1 cellular context compared by ENCODE assay signal in the genomic region with DNA sequence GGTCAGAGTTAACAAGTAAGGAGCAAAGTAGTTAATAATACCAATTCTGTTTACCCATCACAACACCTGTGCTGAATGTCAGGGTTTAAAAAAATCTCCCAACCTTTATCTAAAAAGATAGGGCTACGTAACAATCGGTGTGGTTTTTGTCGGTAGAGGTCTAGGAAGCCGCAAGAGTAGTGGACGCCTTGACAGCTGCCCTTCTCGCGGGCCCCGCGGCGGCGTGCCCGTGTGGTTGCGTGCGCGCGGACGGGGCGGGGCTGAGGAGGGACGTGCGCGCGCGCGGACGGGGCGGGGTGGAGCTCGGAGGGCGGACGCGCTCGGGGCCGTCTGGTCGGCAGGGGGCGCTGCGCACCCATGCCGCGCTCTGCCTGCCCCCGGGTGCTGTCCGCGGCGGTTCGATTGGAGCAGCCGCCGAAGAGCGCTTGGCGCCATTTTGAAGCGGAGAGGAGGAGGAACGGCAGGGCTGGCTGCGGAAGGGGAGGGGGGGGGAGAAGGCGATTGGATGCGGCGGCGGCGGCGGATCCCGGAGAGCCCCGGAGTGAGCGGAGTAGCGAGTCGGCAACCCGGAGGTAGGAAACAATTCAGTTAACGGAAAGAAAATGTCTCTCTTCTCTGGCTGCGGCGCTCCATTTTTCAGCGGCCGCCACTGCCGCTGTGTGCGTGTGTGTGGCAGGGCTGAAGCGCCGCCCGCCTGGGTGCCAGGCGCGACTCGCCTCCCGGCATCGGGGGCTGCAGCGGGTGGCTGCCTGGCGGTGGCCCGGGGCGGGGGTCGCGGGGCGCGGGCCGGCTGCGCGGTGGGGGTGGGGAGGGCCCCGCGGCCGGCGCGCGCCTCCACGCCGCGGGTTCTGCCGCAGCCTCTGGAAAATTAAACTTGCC.
TF ChIP-seq lines count a peak whose summit lies in the region.

Gene PDS5B (plus strand): TSS at position 431 of the 879 bp plus-strand sequence. CDS start 62,321 bp downstream, outside the sequence.

TF ChIP-seq in HEK293, 187 proteins besides CTCF, POLR2A, EP300 and RAD21 (continues in another document):
- TF ChIP-seq, protein P1, sequence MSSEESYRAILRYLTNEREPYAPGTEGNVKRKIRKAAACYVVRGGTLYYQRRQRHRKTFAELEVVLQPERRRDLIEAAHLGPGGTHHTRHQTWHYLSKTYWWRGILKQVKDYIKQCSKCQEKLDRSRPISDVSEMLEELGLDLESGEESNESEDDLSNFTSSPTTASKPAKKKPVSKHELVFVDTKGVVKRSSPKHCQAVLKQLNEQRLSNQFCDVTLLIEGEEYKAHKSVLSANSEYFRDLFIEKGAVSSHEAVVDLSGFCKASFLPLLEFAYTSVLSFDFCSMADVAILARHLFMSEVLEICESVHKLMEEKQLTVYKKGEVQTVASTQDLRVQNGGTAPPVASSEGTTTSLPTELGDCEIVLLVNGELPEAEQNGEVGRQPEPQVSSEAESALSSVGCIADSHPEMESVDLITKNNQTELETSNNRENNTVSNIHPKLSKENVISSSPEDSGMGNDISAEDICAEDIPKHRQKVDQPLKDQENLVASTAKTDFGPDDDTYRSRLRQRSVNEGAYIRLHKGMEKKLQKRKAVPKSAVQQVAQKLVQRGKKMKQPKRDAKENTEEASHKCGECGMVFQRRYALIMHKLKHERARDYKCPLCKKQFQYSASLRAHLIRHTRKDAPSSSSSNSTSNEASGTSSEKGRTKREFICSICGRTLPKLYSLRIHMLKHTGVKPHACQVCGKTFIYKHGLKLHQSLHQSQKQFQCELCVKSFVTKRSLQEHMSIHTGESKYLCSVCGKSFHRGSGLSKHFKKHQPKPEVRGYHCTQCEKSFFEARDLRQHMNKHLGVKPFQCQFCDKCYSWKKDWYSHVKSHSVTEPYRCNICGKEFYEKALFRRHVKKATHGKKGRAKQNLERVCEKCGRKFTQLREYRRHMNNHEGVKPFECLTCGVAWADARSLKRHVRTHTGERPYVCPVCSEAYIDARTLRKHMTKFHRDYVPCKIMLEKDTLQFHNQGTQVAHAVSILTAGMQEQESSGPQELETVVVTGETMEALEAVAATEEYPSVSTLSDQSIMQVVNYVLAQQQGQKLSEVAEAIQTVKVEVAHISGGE (tag by site-specific recombination; conservative IDR thresholded peaks at IDR 0.05; ENCODE audit: low read depth) = peak; percentile 45; the same call in 1 of the 2 replicates
- TF ChIP-seq, protein P2, sequence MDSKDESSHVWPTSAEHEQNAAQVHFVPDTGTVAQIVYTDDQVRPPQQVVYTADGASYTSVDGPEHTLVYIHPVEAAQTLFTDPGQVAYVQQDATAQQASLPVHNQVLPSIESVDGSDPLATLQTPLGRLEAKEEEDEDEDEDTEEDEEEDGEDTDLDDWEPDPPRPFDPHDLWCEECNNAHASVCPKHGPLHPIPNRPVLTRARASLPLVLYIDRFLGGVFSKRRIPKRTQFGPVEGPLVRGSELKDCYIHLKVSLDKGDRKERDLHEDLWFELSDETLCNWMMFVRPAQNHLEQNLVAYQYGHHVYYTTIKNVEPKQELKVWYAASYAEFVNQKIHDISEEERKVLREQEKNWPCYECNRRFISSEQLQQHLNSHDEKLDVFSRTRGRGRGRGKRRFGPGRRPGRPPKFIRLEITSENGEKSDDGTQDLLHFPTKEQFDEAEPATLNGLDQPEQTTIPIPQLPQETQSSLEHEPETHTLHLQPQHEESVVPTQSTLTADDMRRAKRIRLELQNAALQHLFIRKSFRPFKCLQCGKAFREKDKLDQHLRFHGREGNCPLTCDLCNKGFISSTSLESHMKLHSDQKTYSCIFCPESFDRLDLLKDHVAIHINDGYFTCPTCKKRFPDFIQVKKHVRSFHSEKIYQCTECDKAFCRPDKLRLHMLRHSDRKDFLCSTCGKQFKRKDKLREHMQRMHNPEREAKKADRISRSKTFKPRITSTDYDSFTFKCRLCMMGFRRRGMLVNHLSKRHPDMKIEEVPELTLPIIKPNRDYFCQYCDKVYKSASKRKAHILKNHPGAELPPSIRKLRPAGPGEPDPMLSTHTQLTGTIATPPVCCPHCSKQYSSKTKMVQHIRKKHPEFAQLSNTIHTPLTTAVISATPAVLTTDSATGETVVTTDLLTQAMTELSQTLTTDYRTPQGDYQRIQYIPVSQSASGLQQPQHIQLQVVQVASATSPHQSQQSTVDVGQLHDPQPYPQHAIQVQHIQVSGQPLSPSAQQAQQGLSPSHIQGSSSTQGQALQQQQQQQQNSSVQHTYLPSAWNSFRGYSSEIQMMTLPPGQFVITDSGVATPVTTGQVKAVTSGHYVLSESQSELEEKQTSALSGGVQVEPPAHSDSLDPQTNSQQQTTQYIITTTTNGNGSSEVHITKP (tag by site-specific recombination; IDR thresholded peaks at IDR 0.05) = no peak
- 0 out of 2 replicates have a peak, but pooled peaks have one; percentile 32 for TF ChIP-seq ZNF629 (tag by site-specific recombination; IDR thresholded peaks at IDR 0.05)
- TF ChIP-seq SETDB1 (IDR thresholded peaks at IDR 0.05; ENCODE audit: insufficient read length, low read length) = no peak
- peak; percentile 36; the same call in 1 of the 2 replicates for TF ChIP-seq ZNF76 (tag by site-specific recombination; IDR thresholded peaks at IDR 0.05; ENCODE audit: borderline replicate concordance, low read depth)
- TF ChIP-seq ZNF555 (tag by site-specific recombination; conservative IDR thresholded peaks at IDR 0.05) = no peak
- TF ChIP-seq ZNF624 (tag by site-specific recombination; IDR thresholded peaks at IDR 0.05) = no peak
- peak; percentile 32; the same call in 1 of the 2 replicates for TF ChIP-seq ZBTB8A (tag by site-specific recombination; IDR thresholded peaks at IDR 0.05)
- peak; percentile 41; the same call in 1 of the 2 replicates for TF ChIP-seq ZNF660 (tag by site-specific recombination; IDR thresholded peaks at IDR 0.05)
- no peak for TF ChIP-seq ZNF473 (tag by site-specific recombination; IDR thresholded peaks at IDR 0.05)
- peak; percentile 92 for TF ChIP-seq ZBTB20 (tag by site-specific recombination; IDR thresholded peaks at IDR 0.05)
- TF ChIP-seq ZNF341 (tag by site-specific recombination; IDR thresholded peaks at IDR 0.05; ENCODE audit: low read depth) = peak; percentile 93
- peak; percentile 85 for TF ChIP-seq ZEB2 (tag by site-specific recombination; IDR thresholded peaks at IDR 0.05)
- TF ChIP-seq ZNF561 (tag by site-specific recombination; IDR thresholded peaks at IDR 0.05; ENCODE audit: borderline replicate concordance) = peak; percentile 69; the same call in 1 of the 2 replicates
- TF ChIP-seq KLF8 (tag by site-specific recombination; IDR thresholded peaks at IDR 0.05) = peak; percentile 65; the same call in 1 of the 2 replicates
- 0 out of 2 replicates have a peak, but pooled peaks have one; percentile 23 for TF ChIP-seq SP7 (tag by site-specific recombination; IDR thresholded peaks at IDR 0.05)
- TF ChIP-seq PATZ1 (tag by site-specific recombination; IDR thresholded peaks at IDR 0.05) = peak; percentile 77
- peak; percentile 82; the same call in 1 of the 2 replicates for TF ChIP-seq YY1 (tag by site-specific recombination; IDR thresholded peaks at IDR 0.05)
- peak; percentile 86 for TF ChIP-seq ZNF394 (tag by site-specific recombination; IDR thresholded peaks at IDR 0.05; ENCODE audit: borderline replicate concordance)
- no peak for TF ChIP-seq ZNF571 (tag by site-specific recombination; IDR thresholded peaks at IDR 0.05)
- no peak for TF ChIP-seq ZSCAN16 (tag by site-specific recombination; IDR thresholded peaks at IDR 0.05)
- no peak for TF ChIP-seq ZFP41 (tag by site-specific recombination; IDR thresholded peaks at IDR 0.05; ENCODE audit: borderline replicate concordance)
- TF ChIP-seq ZNF501 (tag by site-specific recombination; IDR thresholded peaks at IDR 0.05) = no peak
- TF ChIP-seq ZNF792 (tag by site-specific recombination; IDR thresholded peaks at IDR 0.05) = no peak
- TF ChIP-seq ZSCAN30 (tag by site-specific recombination; IDR thresholded peaks at IDR 0.05) = peak; percentile 77
- TF ChIP-seq KLF9 (tag by site-specific recombination; IDR thresholded peaks at IDR 0.05; ENCODE audit: low read depth) = no peak; the same call in 1 of the 2 replicates
- TF ChIP-seq REST (tag by site-specific recombination; IDR thresholded peaks at IDR 0.05) = peak; percentile 63
- TF ChIP-seq ZNF692 (tag by site-specific recombination; IDR thresholded peaks at IDR 0.05) = 0 out of 2 replicates have a peak, but pooled peaks have one; percentile 47
- peak; percentile 47; the same call in 1 of the 2 replicates for TF ChIP-seq YY2 (tag by site-specific recombination; IDR thresholded peaks at IDR 0.05)
- TF ChIP-seq ZBTB26 (tag by site-specific recombination; optimal IDR thresholded peaks at IDR 0.05) = peak; percentile 69
- TF ChIP-seq ZFP3 (tag by site-specific recombination; IDR thresholded peaks at IDR 0.05; ENCODE audit: low read depth) = no peak
- no peak for TF ChIP-seq ZNF214 (tag by site-specific recombination; IDR thresholded peaks at IDR 0.05; ENCODE audit: borderline replicate concordance)
- TF ChIP-seq SP2 (tag by site-specific recombination; IDR thresholded peaks at IDR 0.05) = peak; percentile 65
- TF ChIP-seq SP3 (tag by site-specific recombination; IDR thresholded peaks at IDR 0.05) = peak; percentile 46
- peak; percentile 75 for TF ChIP-seq ZNF335 (tag by site-specific recombination; conservative IDR thresholded peaks at IDR 0.05)
- TF ChIP-seq ZBTB48 (tag by site-specific recombination; IDR thresholded peaks at IDR 0.05) = no peak
- no peak for TF ChIP-seq ZNF311 (tag by site-specific recombination; IDR thresholded peaks at IDR 0.05; ENCODE audit: borderline replicate concordance)
- no peak for TF ChIP-seq ZNF221 (tag by site-specific recombination; IDR thresholded peaks at IDR 0.05; ENCODE audit: borderline replicate concordance)
- TF ChIP-seq ZBTB17 (tag by site-specific recombination; IDR thresholded peaks at IDR 0.05) = peak; percentile 79; the same call in 1 of the 2 replicates
- no peak for TF ChIP-seq ZSCAN23 (tag by site-specific recombination; IDR thresholded peaks at IDR 0.05)
- no peak for TF ChIP-seq ZNF274 (IDR thresholded peaks at IDR 0.05; ENCODE audit: low read length)
- no peak for TF ChIP-seq ZNF274 (tag by site-specific recombination; IDR thresholded peaks at IDR 0.05; ENCODE audit: borderline replicate concordance)
